ENCODE assay signal across 1 cellular context in the genomic region with DNA sequence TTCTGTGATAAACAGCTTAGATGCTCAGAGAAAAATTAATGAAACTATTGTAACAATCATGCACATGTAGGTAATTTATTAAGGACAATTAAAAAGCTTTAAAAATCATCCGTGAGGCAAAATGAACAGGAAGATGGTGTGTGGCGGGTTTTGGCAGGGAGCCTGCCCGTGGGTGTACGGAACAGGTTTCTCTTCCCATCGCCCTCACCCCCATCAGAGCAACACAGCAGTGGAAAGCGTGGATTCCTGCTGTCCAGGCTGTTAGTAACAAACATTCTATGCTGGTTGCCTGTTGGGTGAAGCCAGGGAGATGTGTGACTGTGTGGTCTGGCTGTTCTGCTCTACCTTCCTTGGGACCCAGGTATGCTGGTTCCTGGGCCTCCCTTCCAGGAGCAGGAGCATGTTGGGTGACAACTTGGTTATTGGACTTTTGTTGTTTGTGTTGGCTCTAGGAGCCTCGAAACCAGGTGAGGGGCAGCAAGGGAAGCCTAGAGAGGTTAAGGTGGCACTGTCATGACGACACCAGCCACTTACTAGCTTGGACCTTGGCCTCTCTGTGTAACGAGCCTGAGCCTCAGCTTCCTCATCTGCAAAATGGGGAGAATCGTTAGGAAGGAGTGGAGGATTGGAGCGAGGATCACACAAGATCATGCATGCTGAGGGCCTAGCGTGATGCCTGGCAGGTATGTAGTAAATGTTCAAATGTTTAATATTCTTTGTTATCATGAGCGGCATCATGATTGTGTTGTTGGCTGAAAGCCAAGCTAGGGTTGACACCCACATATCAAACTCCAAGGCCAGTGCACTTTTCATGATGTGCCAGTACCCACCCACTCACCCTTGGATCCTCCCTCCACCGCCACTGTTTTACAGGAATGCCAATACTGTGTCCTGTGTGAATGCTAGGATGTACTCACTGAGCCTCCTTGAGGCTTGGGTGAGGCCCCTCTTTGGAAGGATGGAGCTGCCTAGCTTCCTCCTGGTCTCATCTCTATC.
A peak's percentile ranks its signal among the peaks of the same experiment; 100 is the strongest.
TF ChIP-seq lines count a peak whose summit lies in the region.

No MANE protein-coding gene starts in this region.

TF ChIP-seq in HepG2, 621 proteins besides CTCF, POLR2A, EP300 and RAD21 (continues in another document):
- no peak for TF ChIP-seq ZNF749 (CRISPR knock-in tag; IDR thresholded peaks at IDR 0.05; ENCODE audit: borderline replicate concordance)
- TF ChIP-seq LCORL (IDR thresholded peaks at IDR 0.05) = no peak
- TF ChIP-seq LCORL (CRISPR knock-in tag; IDR thresholded peaks at IDR 0.05) = no peak
- TF ChIP-seq RBM22 (optimal IDR thresholded peaks at IDR 0.05; ENCODE audit: low read length) = peak; percentile 60
- TF ChIP-seq ZNF274 (CRISPR knock-in tag; IDR thresholded peaks at IDR 0.05) = no peak
- TF ChIP-seq JUN (CRISPR knock-in tag; IDR thresholded peaks at IDR 0.05) = no peak
- TF ChIP-seq CCDC6 (CRISPR knock-in tag; IDR thresholded peaks at IDR 0.05) = no peak
- TF ChIP-seq ZNF644 (CRISPR knock-in tag; IDR thresholded peaks at IDR 0.05; ENCODE audit: low read depth) = no peak
- TF ChIP-seq PHF21A (CRISPR knock-in tag; IDR thresholded peaks at IDR 0.05) = no peak
- TF ChIP-seq ELF3 (CRISPR knock-in tag; IDR thresholded peaks at IDR 0.05) = no peak
- no peak for TF ChIP-seq MED13 (CRISPR knock-in tag; IDR thresholded peaks at IDR 0.05)
- 0 out of 2 replicates have a peak, but pooled peaks have one; percentile 32 for TF ChIP-seq KDM1A (CRISPR knock-in tag; IDR thresholded peaks at IDR 0.05)
- no peak for TF ChIP-seq RFX3 (CRISPR knock-in tag; IDR thresholded peaks at IDR 0.05)
- 0 out of 2 replicates have a peak, but pooled peaks have one; percentile 51 for TF ChIP-seq ZNF572 (CRISPR knock-in tag; IDR thresholded peaks at IDR 0.05)
- TF ChIP-seq, protein P1, sequence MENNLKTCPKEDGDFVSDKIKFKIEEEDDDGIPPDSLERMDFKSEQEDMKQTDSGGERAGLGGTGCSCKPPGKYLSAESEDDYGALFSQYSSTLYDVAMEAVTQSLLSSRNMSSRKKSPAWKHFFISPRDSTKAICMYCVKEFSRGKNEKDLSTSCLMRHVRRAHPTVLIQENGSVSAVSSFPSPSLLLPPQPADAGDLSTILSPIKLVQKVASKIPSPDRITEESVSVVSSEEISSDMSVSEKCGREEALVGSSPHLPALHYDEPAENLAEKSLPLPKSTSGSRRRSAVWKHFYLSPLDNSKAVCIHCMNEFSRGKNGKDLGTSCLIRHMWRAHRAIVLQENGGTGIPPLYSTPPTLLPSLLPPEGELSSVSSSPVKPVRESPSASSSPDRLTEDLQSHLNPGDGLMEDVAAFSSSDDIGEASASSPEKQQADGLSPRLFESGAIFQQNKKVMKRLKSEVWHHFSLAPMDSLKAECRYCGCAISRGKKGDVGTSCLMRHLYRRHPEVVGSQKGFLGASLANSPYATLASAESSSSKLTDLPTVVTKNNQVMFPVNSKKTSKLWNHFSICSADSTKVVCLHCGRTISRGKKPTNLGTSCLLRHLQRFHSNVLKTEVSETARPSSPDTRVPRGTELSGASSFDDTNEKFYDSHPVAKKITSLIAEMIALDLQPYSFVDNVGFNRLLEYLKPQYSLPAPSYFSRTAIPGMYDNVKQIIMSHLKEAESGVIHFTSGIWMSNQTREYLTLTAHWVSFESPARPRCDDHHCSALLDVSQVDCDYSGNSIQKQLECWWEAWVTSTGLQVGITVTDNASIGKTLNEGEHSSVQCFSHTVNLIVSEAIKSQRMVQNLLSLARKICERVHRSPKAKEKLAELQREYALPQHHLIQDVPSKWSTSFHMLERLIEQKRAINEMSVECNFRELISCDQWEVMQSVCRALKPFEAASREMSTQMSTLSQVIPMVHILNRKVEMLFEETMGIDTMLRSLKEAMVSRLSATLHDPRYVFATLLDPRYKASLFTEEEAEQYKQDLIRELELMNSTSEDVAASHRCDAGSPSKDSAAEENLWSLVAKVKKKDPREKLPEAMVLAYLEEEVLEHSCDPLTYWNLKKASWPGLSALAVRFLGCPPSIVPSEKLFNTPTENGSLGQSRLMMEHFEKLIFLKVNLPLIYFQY (CRISPR knock-in tag; IDR thresholded peaks at IDR 0.05; ENCODE audit: borderline replicate concordance) = no peak
- TF ChIP-seq CEBPZ (IDR thresholded peaks at IDR 0.05; ENCODE audit: low read length) = no peak
- peak; percentile 94 for TF ChIP-seq CHD4 (IDR thresholded peaks at IDR 0.05; ENCODE audit: borderline replicate concordance, low read length)
- TF ChIP-seq, protein P2, sequence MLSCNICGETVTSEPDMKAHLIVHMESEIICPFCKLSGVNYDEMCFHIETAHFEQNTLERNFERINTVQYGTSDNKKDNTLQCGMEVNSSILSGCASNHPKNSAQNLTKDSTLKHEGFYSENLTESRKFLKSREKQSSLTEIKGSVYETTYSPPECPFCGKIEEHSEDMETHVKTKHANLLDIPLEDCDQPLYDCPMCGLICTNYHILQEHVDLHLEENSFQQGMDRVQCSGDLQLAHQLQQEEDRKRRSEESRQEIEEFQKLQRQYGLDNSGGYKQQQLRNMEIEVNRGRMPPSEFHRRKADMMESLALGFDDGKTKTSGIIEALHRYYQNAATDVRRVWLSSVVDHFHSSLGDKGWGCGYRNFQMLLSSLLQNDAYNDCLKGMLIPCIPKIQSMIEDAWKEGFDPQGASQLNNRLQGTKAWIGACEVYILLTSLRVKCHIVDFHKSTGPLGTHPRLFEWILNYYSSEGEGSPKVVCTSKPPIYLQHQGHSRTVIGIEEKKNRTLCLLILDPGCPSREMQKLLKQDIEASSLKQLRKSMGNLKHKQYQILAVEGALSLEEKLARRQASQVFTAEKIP (CRISPR knock-in tag; IDR thresholded peaks at IDR 0.05; ENCODE audit: borderline replicate concordance) = no peak
- 0 out of 2 replicates have a peak, but pooled peaks have one; percentile 16 for TF ChIP-seq NR1H2 (CRISPR knock-in tag; IDR thresholded peaks at IDR 0.05; ENCODE audit: borderline replicate concordance, low read depth)
- TF ChIP-seq, protein P3, sequence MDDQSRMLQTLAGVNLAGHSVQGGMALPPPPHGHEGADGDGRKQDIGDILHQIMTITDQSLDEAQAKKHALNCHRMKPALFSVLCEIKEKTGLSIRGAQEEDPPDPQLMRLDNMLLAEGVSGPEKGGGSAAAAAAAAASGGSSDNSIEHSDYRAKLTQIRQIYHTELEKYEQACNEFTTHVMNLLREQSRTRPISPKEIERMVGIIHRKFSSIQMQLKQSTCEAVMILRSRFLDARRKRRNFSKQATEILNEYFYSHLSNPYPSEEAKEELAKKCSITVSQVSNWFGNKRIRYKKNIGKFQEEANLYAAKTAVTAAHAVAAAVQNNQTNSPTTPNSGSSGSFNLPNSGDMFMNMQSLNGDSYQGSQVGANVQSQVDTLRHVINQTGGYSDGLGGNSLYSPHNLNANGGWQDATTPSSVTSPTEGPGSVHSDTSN (CRISPR knock-in tag; IDR thresholded peaks at IDR 0.05; ENCODE audit: borderline replicate concordance) = no peak
- peak; percentile 85 for TF ChIP-seq ADNP (CRISPR knock-in tag; IDR thresholded peaks at IDR 0.05)
- no peak for TF ChIP-seq ZNF430 (CRISPR knock-in tag; IDR thresholded peaks at IDR 0.05)
- no peak for TF ChIP-seq TBL1XR1 (IDR thresholded peaks at IDR 0.05; ENCODE audit: borderline replicate concordance, low read length, partially characterized antibody)
- TF ChIP-seq, protein P4, sequence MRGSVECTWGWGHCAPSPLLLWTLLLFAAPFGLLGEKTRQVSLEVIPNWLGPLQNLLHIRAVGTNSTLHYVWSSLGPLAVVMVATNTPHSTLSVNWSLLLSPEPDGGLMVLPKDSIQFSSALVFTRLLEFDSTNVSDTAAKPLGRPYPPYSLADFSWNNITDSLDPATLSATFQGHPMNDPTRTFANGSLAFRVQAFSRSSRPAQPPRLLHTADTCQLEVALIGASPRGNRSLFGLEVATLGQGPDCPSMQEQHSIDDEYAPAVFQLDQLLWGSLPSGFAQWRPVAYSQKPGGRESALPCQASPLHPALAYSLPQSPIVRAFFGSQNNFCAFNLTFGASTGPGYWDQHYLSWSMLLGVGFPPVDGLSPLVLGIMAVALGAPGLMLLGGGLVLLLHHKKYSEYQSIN (CRISPR knock-in tag; IDR thresholded peaks at IDR 0.05; ENCODE audit: borderline replicate concordance) = no peak
- TF ChIP-seq NR0B2 (CRISPR knock-in tag; IDR thresholded peaks at IDR 0.05) = no peak
- TF ChIP-seq ZFY (CRISPR knock-in tag; IDR thresholded peaks at IDR 0.05) = peak; percentile 15; the same call in 1 of the 2 replicates
- TF ChIP-seq ETV5 (CRISPR knock-in tag; IDR thresholded peaks at IDR 0.05; ENCODE audit: borderline replicate concordance) = no peak
- TF ChIP-seq ZNF20 (CRISPR knock-in tag; IDR thresholded peaks at IDR 0.05) = no peak
- TF ChIP-seq ZNF747 (CRISPR knock-in tag; IDR thresholded peaks at IDR 0.05; ENCODE audit: borderline replicate concordance) = no peak
- TF ChIP-seq ZBTB33 (CRISPR knock-in tag; IDR thresholded peaks at IDR 0.05) = peak; percentile 4; the same call in 1 of the 2 replicates
- TF ChIP-seq, protein P5, sequence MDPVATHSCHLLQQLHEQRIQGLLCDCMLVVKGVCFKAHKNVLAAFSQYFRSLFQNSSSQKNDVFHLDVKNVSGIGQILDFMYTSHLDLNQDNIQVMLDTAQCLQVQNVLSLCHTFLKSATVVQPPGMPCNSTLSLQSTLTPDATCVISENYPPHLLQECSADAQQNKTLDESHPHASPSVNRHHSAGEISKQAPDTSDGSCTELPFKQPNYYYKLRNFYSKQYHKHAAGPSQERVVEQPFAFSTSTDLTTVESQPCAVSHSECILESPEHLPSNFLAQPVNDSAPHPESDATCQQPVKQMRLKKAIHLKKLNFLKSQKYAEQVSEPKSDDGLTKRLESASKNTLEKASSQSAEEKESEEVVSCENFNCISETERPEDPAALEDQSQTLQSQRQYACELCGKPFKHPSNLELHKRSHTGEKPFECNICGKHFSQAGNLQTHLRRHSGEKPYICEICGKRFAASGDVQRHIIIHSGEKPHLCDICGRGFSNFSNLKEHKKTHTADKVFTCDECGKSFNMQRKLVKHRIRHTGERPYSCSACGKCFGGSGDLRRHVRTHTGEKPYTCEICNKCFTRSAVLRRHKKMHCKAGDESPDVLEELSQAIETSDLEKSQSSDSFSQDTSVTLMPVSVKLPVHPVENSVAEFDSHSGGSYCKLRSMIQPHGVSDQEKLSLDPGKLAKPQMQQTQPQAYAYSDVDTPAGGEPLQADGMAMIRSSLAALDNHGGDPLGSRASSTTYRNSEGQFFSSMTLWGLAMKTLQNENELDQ (CRISPR knock-in tag; IDR thresholded peaks at IDR 0.05; ENCODE audit: borderline replicate concordance) = no peak
- peak; percentile 96 for TF ChIP-seq ZNF629 (CRISPR knock-in tag; conservative IDR thresholded peaks at IDR 0.05)
- TF ChIP-seq ZFX (CRISPR knock-in tag; IDR thresholded peaks at IDR 0.05; ENCODE audit: low read depth) = no peak
- no peak for TF ChIP-seq ZNF878 (CRISPR knock-in tag; IDR thresholded peaks at IDR 0.05)
- TF ChIP-seq STAT6 (CRISPR knock-in tag; IDR thresholded peaks at IDR 0.05; ENCODE audit: borderline replicate concordance) = no peak
- TF ChIP-seq ZNF136 (CRISPR knock-in tag; IDR thresholded peaks at IDR 0.05; ENCODE audit: low read depth) = no peak
- TF ChIP-seq SP140L (CRISPR knock-in tag; IDR thresholded peaks at IDR 0.05; ENCODE audit: borderline replicate concordance) = no peak
